16 cellular contexts compared by ENCODE assay signal in genomic region chr13:80214050-80214449, GRCh38.
A peak's percentile ranks its signal among the peaks of the same experiment; 100 is the strongest.
DNase-seq lines count a peak whose midpoint lies in the region; ATAC-seq and TF ChIP-seq lines count a peak whose summit lies in the region.
"Had no signal": no experiment of that assay in that cellular context is flagged by ENCODE, and none has a peak within 500 bp of the region (broad histone marks: within the 10 kb centered on the region; RNA-seq: fewer than 3 reads in every experiment).

No MANE protein-coding gene starts in this region.

- no peaks in the 10 kb centered on the region for H3K36me3 ChIP-seq in mesodermal cell (ENCODE audit: control insufficient read depth, insufficient read depth, low read length)

- DNase-seq in NCI-H748 (lab: John Stamatoyannopoulos, UW; ENCODE audit: unreplicated experiment) (peak; percentile 39), NCI-H748 treated with DMSO at 0.1 percent for 48 hours (lab: John Stamatoyannopoulos, UW) (no peak), NCI-H2081 treated with DMSO at 0.1 percent for 48 hours (lab: John Stamatoyannopoulos, UW) (no peak), SIG-M5 treated with dmso at 0.1 percent for 504 hours (lab: John Stamatoyannopoulos, UW; ENCODE audit: unreplicated experiment) (no peak)
- DNase-seq: Calu3; CD4-positive, alpha-beta memory T cell; NCI-H187 treated with DMSO at 0.1 percent for 48 hours; NCI-H446; PC-9 had no signal

- H3K9me3 ChIP-seq in mesodermal cell (ENCODE audit: control insufficient read depth, low read length): no peaks in the 10 kb centered on the region

- no peak overlapping the region for H3K4me3 ChIP-seq in mesodermal cell (ENCODE audit: extremely low read depth, insufficient read depth, low read length, poor library complexity, severe bottlenecking)
- H3K4me3 ChIP-seq: K562, PC-9 had no signal

- peaks cover 0 to 4% (median 0%) of the 10 kb centered on the region in 5 experiments for H3K9me3 Mint-ChIP-seq in brain

- TF ChIP-seq CTCF in brain (conservative IDR thresholded peaks at IDR 0.05): no peak

- WGBS in mesodermal cell (ENCODE audit: insufficient coverage in 2 of 2), 2 experiments: no CpG with 5 or more reads among the region's 2 CpGs

- H3K27ac Mint-ChIP-seq in brain: peak overlapping the region in 3 of 5 experiments; percentile 16 to 69 (median 27)
- H3K27ac Mint-ChIP-seq: CD4-positive, alpha-beta memory T cell had no signal

- no peaks in the 10 kb centered on the region for H3K36me3 Mint-ChIP-seq in brain
- H3K36me3 Mint-ChIP-seq: CD4-positive, alpha-beta memory T cell had no signal

- ATAC-seq in HG02938 (IDR thresholded peaks at IDR 0.05; ENCODE audit: unreplicated experiment) (no peak), HG02884 (IDR thresholded peaks at IDR 0.05; ENCODE audit: unreplicated experiment) (no peak)
- ATAC-seq: K562 had no signal

- H3K4me3 Mint-ChIP-seq in brain: no peak overlapping the region
- H3K4me3 Mint-ChIP-seq: CD4-positive, alpha-beta memory T cell had no signal

- H3K27me3 Mint-ChIP-seq in brain: no peaks in the 10 kb centered on the region
- H3K27me3 Mint-ChIP-seq: CD4-positive, alpha-beta memory T cell had no signal

- peak overlapping the region; percentile 66 for H3K27ac ChIP-seq in mesodermal cell (ENCODE audit: low read depth, low read length, severe bottlenecking)
- H3K27ac ChIP-seq: 22Rv1, HL-60, PC-9 had no signal

- peaks cover 14% of the 10 kb centered on the region for H3K4me1 Mint-ChIP-seq in brain
- H3K4me1 Mint-ChIP-seq: CD4-positive, alpha-beta memory T cell had no signal

- peaks cover 15% of the 10 kb centered on the region for H3K4me1 ChIP-seq in mesodermal cell (ENCODE audit: control insufficient read depth, insufficient read depth, low read length, poor library complexity, severe bottlenecking)
